ENCODE assay signal across 21 cellular contexts in the genomic region with DNA sequence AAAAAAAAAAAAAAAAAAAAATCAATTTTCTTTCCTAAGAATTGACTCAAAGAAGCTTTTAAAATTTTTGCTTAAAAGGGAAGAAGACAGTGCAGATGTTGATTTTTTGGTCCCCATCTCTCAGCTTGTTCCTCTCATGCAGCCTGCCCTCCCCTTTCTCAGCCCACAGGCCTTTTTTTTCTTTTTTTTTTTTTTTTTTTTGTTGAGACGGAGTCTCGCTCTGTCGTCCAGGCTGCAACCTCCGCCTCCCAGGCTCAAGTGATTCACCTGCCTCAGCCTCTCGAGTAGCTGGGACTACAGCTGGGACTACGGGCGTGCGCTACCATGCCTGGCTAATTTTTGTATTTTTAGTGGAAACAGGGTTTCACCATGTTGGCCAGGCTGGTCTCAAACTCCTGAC.
"Had no signal": no experiment of that assay in that cellular context is flagged by ENCODE, and none has a peak within 500 bp of the region (broad histone marks: within the 10 kb centered on the region; RNA-seq: fewer than 3 reads in every experiment).

No MANE protein-coding gene starts in this region.

- H3K27me3 ChIP-seq: brain microvascular endothelial cell, colonic mucosa, esophagus muscularis mucosa, heart right ventricle, neutrophil, suprapubic skin, upper lobe of right lung had no signal

- H3K9me3 ChIP-seq: colonic mucosa, esophagus muscularis mucosa, heart right ventricle, lower lobe of right lung, neutrophil, suprapubic skin, upper lobe of right lung had no signal

- DNase-seq: activated CD4-positive, alpha-beta T cell treated with anti-CD3 and anti-CD28 coated beads, Interleukin-2, amount 10 ng/mL, durations not matched to agents 7 days and 5 days; activated CD8-positive, alpha-beta T cell treated with anti-CD3 and anti-CD28 coated beads, Interleukin-2, amount 10 ng/mL, durations not matched to agents 7 days and 5 days; activated naive CD4-positive, alpha-beta T cell treated with Interleukin-2 at 50 U/mL for 16 hours; activated T-cell treated with anti-CD3 and anti-CD28 coated beads, Interleukin-2, amount 50 U/mL, for 24 hours; brain microvascular endothelial cell; central memory CD4-positive, alpha-beta T cell; colonic mucosa; effector CD4-positive, alpha-beta T cell; heart right ventricle; left cardiac atrium; lower lobe of right lung; retina; stimulated activated CD4-positive, alpha-beta T cell treated with anti-CD3 and anti-CD28 coated beads, Interleukin-12 subunit alpha, Interleukin-12 subunit beta, amount 100 ng/mL, for 4 hours; stimulated activated CD4-positive, alpha-beta T cell treated with anti-CD3 and anti-CD28 coated beads, Interleukin-1b, Interleukin-23, amount 100 ng/mL, for 48 hours; T-helper 1 cell; T-helper 9 cell; upper lobe of right lung had no signal

- H3K27ac ChIP-seq: brain microvascular endothelial cell, colonic mucosa, lower lobe of right lung, neutrophil, suprapubic skin, upper lobe of right lung had no signal

- H3K4me3 ChIP-seq: colonic mucosa, esophagus muscularis mucosa, heart right ventricle, lower lobe of right lung, suprapubic skin, upper lobe of right lung had no signal

- H3K4me1 ChIP-seq: colonic mucosa had no signal

- ATAC-seq: activated CD8-positive, alpha-beta T cell treated with anti-CD3 and anti-CD28 coated beads, Interleukin-2, amount 10 ng/mL, durations not matched to agents 7 days and 5 days; heart right ventricle; left cardiac atrium; lower lobe of right lung; natural killer cell treated with Interleukin-12 subunit alpha and Interleukin-12 subunit beta and Interleukin-15 and Interleukin-18, amount 100 ng/mL, for 72 hours; upper lobe of right lung had no signal

- H3K36me3 ChIP-seq: brain microvascular endothelial cell, colonic mucosa, suprapubic skin had no signal
